17 cellular contexts compared by ENCODE assay signal in the genomic region with DNA sequence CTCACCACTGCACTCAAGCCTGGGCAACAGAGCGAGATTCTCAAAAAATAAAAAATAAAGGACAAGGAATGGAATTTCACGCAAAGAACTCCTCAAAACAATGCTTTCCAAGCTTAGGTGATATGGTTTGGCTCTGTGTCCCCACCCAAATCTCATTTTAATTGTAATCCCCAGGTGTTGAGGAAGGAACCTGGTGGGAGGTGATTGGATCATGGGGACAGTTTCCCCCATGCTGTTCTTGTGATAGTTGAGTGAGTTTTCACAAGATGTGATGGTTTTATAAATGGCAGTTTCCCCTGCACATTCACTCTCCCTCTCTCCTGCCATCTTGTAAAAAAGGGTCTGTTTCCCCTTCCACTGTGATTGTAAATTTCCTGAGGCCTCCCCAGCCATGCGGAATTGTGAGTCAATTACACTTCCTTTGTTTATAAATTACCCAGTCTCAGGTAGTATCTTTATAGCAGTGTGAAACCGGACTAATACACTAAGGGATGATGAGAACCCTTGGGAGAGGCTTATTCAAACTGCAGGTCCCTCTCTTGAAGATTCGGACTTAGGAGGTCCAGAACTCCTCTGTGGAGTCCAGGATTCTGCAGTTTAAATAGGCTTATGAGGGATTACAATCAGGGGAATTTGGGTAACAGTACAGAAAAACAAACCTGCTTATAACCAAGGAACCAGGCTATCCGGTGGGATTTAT. TPM values are rescaled to one million over a fixed set of nuclear protein-coding genes. Genes with fewer than 3 reads are reported as not detected.
DNase-seq lines count a peak whose midpoint lies in the region; ATAC-seq and TF ChIP-seq lines count a peak whose summit lies in the region.
"Had no signal": no experiment of that assay in that cellular context is flagged by ENCODE, and none has a peak within 500 bp of the region (broad histone marks: within the 10 kb centered on the region; RNA-seq: fewer than 3 reads in every experiment).

No MANE protein-coding gene starts in this region.

- H3K27me3 Mint-ChIP-seq in H9 (ENCODE audit: low read depth): peaks cover 4% of the 10 kb centered on the region; the same call in 1 of the 2 replicates
- H3K27me3 Mint-ChIP-seq in osteocyte (ENCODE audit: unreplicated experiment): no peaks in the 10 kb centered on the region
- H3K27me3 Mint-ChIP-seq: B cell had no signal

- H3K56ac ChIP-seq in H9 (ENCODE audit: insufficient read length, low read depth, low read length): no peak overlapping the region

- H3K27ac Mint-ChIP-seq in H9 (peak overlapping the region; percentile 50 to 97 (median 55); a peak in 6 of 7 replicates), osteocyte (ENCODE audit: unreplicated experiment) (peak overlapping the region; percentile 81)
- H3K27ac Mint-ChIP-seq: B cell had no signal

- H3K4me2 ChIP-seq in H9 (ENCODE audit: insufficient read depth, insufficient read length, low read length) (no peak overlapping the region), OCI-LY7 (ENCODE audit: low read length) (peak overlapping the region; percentile 2; the same call in 1 of the 2 replicates), hepatocyte (peak overlapping the region; percentile 11)

- H3K4me3 ChIP-seq in OCI-LY7 (ENCODE audit: low read depth, low read length, poor library complexity, severe bottlenecking) (no peak overlapping the region), hepatocyte (no peak overlapping the region)

- H4K8ac ChIP-seq in H9 (replicated peaks; ENCODE audit: insufficient read length, low read depth, low read length): no peak overlapping the region

- no peak overlapping the region for H2AK5ac ChIP-seq in H9 (ENCODE audit: insufficient read length, low read length)

- H2AFZ ChIP-seq in H9 (ENCODE audit: low read length) (no peak overlapping the region), OCI-LY7 (ENCODE audit: low read length) (no peak overlapping the region), hepatocyte (no peak overlapping the region)

- H3K23ac ChIP-seq in H9 (ENCODE audit: insufficient read length, low read depth, low read length): no peak overlapping the region

- no peak overlapping the region for H2BK15ac ChIP-seq in H9 (ENCODE audit: low read depth, low read length)

- peaks cover 23 to 24% of the 10 kb centered on the region in 2 experiments for H3K4me1 Mint-ChIP-seq in H9
- H3K4me1 Mint-ChIP-seq in osteocyte (ENCODE audit: unreplicated experiment): peaks cover 35% of the 10 kb centered on the region

- no peak overlapping the region for H3K18ac ChIP-seq in H9 (ENCODE audit: insufficient read length, low read depth, low read length)

- H3K9me2 ChIP-seq in OCI-LY7 (ENCODE audit: insufficient read depth, low read length) (no peaks in the 10 kb centered on the region), hepatocyte (replicated peaks; ENCODE audit: insufficient read depth) (no peaks in the 10 kb centered on the region)

- no peak for ATAC-seq in HG02678 (IDR thresholded peaks at IDR 0.05; ENCODE audit: unreplicated experiment)
- ATAC-seq: HCT116 had no signal

- H3K9ac ChIP-seq in H9 (ENCODE audit: extremely low read depth, insufficient read length, low read length): no peak overlapping the region

- peaks cover 21 to 37% of the 10 kb centered on the region in 2 experiments for H3K9me3 Mint-ChIP-seq in H9
- peaks cover 10% of the 10 kb centered on the region for H3K9me3 Mint-ChIP-seq in osteocyte (ENCODE audit: unreplicated experiment)

- H3K23me2 ChIP-seq in H9 (ENCODE audit: insufficient read length, low read depth, low read length, poor library complexity, severe bottlenecking): no peaks in the 10 kb centered on the region

- H3K14ac ChIP-seq in H9 (ENCODE audit: insufficient read depth, low read length): no peak overlapping the region

- peaks cover 6 to 18% (median 17%) of the 10 kb centered on the region in 3 experiments for H3K36me3 Mint-ChIP-seq in H9 (ENCODE audit: insufficient read depth in 1 of 3, low read depth in 3 of 3)
- H3K36me3 Mint-ChIP-seq in osteocyte (ENCODE audit: unreplicated experiment): peaks cover 9% of the 10 kb centered on the region

- H4K20me1 ChIP-seq in H9 (ENCODE audit: control insufficient read depth, insufficient read depth, insufficient read length) (no peaks in the 10 kb centered on the region), OCI-LY7 (ENCODE audit: insufficient read depth, low read length) (no peaks in the 10 kb centered on the region), hepatocyte (ENCODE audit: insufficient read depth, poor library complexity, severe bottlenecking) (no peaks in the 10 kb centered on the region)

- no peak overlapping the region for H3K4ac ChIP-seq in H9 (ENCODE audit: low read depth, low read length)

- POLR2A ChIA-PET in OCI-LY7 (lab: Charles Lee): interaction anchor here (0.7 to 1.3 kb wide), 7 partner anchors 9 to 120 kb away, joined by 3 to 5 read pairs (median 3); no protein-coding TSS in a partner anchor

- H3K79me2 ChIP-seq in H9 (ENCODE audit: insufficient read depth, low read length): no peaks in the 10 kb centered on the region
- H3K79me2 ChIP-seq in OCI-LY7 (ENCODE audit: insufficient read depth, low read depth, low read length): peaks cover 6% of the 10 kb centered on the region; the same call in 1 of the 2 replicates
- H3K79me2 ChIP-seq in hepatocyte: no peaks in the 10 kb centered on the region

- no peak overlapping the region for H4K5ac ChIP-seq in H9 (ENCODE audit: insufficient read length, low read depth, low read length)

- H2BK20ac ChIP-seq in H9 (ENCODE audit: low read depth, low read length, poor library complexity, severe bottlenecking): no peak overlapping the region

- no peak overlapping the region for H2BK12ac ChIP-seq in H9 (ENCODE audit: insufficient read length, low read depth, low read length)

- no peak overlapping the region for H2BK120ac ChIP-seq in H9 (ENCODE audit: low read depth, low read length, poor library complexity, severe bottlenecking)

- H3K27me3 ChIP-seq in H9 (ENCODE audit: insufficient read depth, low read length): no peaks in the 10 kb centered on the region
- no peaks in the 10 kb centered on the region for H3K27me3 ChIP-seq in hepatocyte

- H3K36me3 ChIP-seq in OCI-LY7 (ENCODE audit: insufficient read depth, low read length) (peaks cover 5% of the 10 kb centered on the region), hepatocyte (replicated peaks; ENCODE audit: insufficient read depth, low read depth) (no peaks in the 10 kb centered on the region)

- BruUV-seq in OCI-LY7 (replicated peaks; lab: Mats Ljungman, UMichigan): no TSS peak

- no peak for DNase-seq in H9
- DNase-seq in OCI-LY7 (ENCODE audit: low spot score): no peak
- DNase-seq in hepatocyte (ENCODE audit: low spot score): no peak
- no peak for DNase-seq in osteocyte (ENCODE audit: extremely low spot score, unreplicated experiment)
- no peak for DNase-seq in pons (ENCODE audit: low spot score)
- DNase-seq in NCI-H1105 treated with DMSO at 0.1 percent for 48 hours (lab: John Stamatoyannopoulos, UW): no peak
- DNase-seq: DND-41, IMR-90, NCI-H1417 treated with DMSO at 0.1 percent for 48 hours, NCI-H1930, NCI-H2171, NCI-H446, NCI-H526 treated with DMSO at 0.1 percent for 48 hours, Right ventricle myocardium superior had no signal

- no peak overlapping the region for H2BK5ac ChIP-seq in H9 (ENCODE audit: insufficient read length, low read length)

- no peak overlapping the region for H3T11ph ChIP-seq in H9 (ENCODE audit: low read length)

- H3K27ac ChIP-seq in H9 (ENCODE audit: insufficient read length, low read depth, low read length) (no peak overlapping the region), OCI-LY7 (ENCODE audit: low read depth, low read length, poor library complexity, severe bottlenecking) (peak overlapping the region; percentile 21), hepatocyte (peak overlapping the region; percentile 33)

- CTCF ChIA-PET in OCI-LY7 (lab: Charles Lee; ENCODE audit: unreplicated experiment): no interaction called here

- H3K79me1 ChIP-seq in H9 (ENCODE audit: insufficient read depth, low read depth, low read length, poor library complexity, severe bottlenecking): no peaks in the 10 kb centered on the region

- TF ChIP-seq CTCF in H9 (conservative IDR thresholded peaks at IDR 0.05): no peak
- TF ChIP-seq CTCF in OCI-LY7 (conservative IDR thresholded peaks at IDR 0.05; ENCODE audit: low read length): no peak
- no peak for TF ChIP-seq CTCF in hepatocyte (IDR thresholded peaks at IDR 0.05; ENCODE audit: poor library complexity)
- no peak for TF ChIP-seq CTCF in osteocyte (IDR thresholded peaks at IDR 0.05)

- H3K4me1 ChIP-seq in H9 (ENCODE audit: insufficient read depth, low read length) (peaks cover 6% of the 10 kb centered on the region; the same call in 1 of the 2 replicates), OCI-LY7 (ENCODE audit: insufficient read depth, low read length, poor library complexity, severe bottlenecking) (peaks cover 32% of the 10 kb centered on the region), hepatocyte (ENCODE audit: insufficient read depth) (peaks cover 11% of the 10 kb centered on the region)

- no CpG with 5 or more reads among the region's 6 CpGs for WGBS in H9 (ENCODE audit: extremely low coverage, insufficient read length, low lambda C conversion rate)
- 62% methylated on average over 6 of the region's 6 CpGs for WGBS in hepatocyte (ENCODE audit: low lambda C conversion rate, missing lambda C conversion rate)

- H4K91ac ChIP-seq in H9 (ENCODE audit: insufficient read length, low read depth, low read length): no peak overlapping the region

- intact Hi-C loops in OCI-LY7 (cut with micrococcal nuclease; ENCODE audit: unreplicated experiment): no loop called here

- H3K9me3 ChIP-seq in H9 (ENCODE audit: control insufficient read depth, low read depth, low read length): no peaks in the 10 kb centered on the region
- 0 out of 2 replicates have a peak, but pooled peaks cover 5% of the 10 kb centered on the region for H3K9me3 ChIP-seq in OCI-LY7 (ENCODE audit: low read length)
- no peaks in the 10 kb centered on the region for H3K9me3 ChIP-seq in hepatocyte (ENCODE audit: low read depth)

- H3K4me3 Mint-ChIP-seq in H9 (peak overlapping the region in 1 of 2 experiments; percentile 5; a peak in 1 of 5 replicates), osteocyte (ENCODE audit: unreplicated experiment) (no peak overlapping the region)
- H3K4me3 Mint-ChIP-seq: B cell had no signal

RNA-seq across cellular contexts. Expression of a gene that starts 41.5 kb away (rescaled TPM):
- total RNA-seq in H9 (2021): 26.3 and 26.6 TPM in 2 replicates
- total RNA-seq in OCI-LY7 (2014; rRNA removed; shearing (Covaris generic)): 8.4 and 12.2 TPM in 2 replicates
- total RNA-seq in OCI-LY7 (2022): 23.5 and 24.0 TPM in 2 replicates
- 38.0 and 39.9 TPM in 2 replicates for total RNA-seq in hepatocyte
- 10.2 and 15.6 TPM in 2 replicates for polyA plus RNA-seq in hepatocyte
- total RNA-seq in osteocyte: 110 and 113 TPM in 2 replicates
